Comparison of ENCODE assay signal across 24 cellular contexts in the genomic region with DNA sequence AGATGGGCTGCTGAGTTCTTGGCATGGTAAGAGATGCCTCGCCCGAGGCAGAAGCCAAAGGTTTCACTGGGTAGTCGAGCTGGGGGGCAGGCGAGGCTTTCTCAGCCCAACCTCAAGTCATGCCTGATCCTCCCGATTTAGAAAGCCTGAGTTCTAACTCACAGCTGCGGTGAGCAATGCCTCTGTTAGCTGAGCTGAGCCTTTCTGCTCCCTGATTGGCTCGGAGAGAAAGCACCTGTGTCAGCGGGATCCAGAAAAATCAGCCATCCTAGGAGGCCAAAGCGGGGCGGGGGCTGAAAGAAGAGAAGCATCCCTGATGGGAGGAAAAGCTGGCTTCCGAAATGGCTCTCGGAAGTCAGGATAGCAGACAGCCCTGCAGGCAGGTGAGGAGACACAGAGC. TPM values are rescaled to one million over a fixed set of nuclear protein-coding genes. Genes with fewer than 3 reads are reported as not detected.
DNase-seq lines count a peak whose midpoint lies in the region; ATAC-seq, FAIRE-seq and TF ChIP-seq lines count a peak whose summit lies in the region.
"Had no signal": no experiment of that assay in that cellular context is flagged by ENCODE, and none has a peak within 500 bp of the region (broad histone marks: within the 10 kb centered on the region; RNA-seq: fewer than 3 reads in every experiment).

No MANE protein-coding gene starts in this region.

- peaks cover 19% of the 10 kb centered on the region for H4K20me1 ChIP-seq in GM23338 (replicated peaks; ENCODE audit: insufficient read depth)
- peaks cover 0 to 6% of the 10 kb centered on the region in 2 experiments for H4K20me1 ChIP-seq in H1 (replicated peaks in 1 of 2; ENCODE audit: control insufficient read depth in 1 of 2, insufficient read depth in 2 of 2, low read length in 2 of 2)

- no peak overlapping the region for H4K5ac ChIP-seq in H1 (ENCODE audit: insufficient read length, low read depth, low read length)

- H2BK120ac ChIP-seq in H1 (replicated peaks; ENCODE audit: low read depth, low read length), result no peak overlapping the region

- POLR2A ChIA-PET in H1 (lab: Charles Lee; ENCODE audit: partially characterized antibody), result interaction anchor here (1.0 kb wide), 1 partner anchor 28 kb away, joined by 3 read pairs; no protein-coding TSS in a partner anchor
- POLR2A ChIA-PET in CD8-positive, alpha-beta memory T cell (lab: Charles Lee), result no interaction called here
- POLR2A ChIA-PET in CD8-positive, alpha-beta T cell (lab: Charles Lee), result no interaction called here

- no peak overlapping the region for H2BK12ac ChIP-seq in H1 (ENCODE audit: low read depth, low read length)

- TF ChIP-seq POLR2A in H1 (IDR thresholded peaks at IDR 0.05; ENCODE audit: control extremely low read depth in 1 of 2, low read depth in 2 of 2, low read length in 2 of 2) (no peak), upper lobe of left lung (IDR thresholded peaks at IDR 0.05) (no peak)

- FAIRE-seq in H1 (lab: Jason Lieb, UNC), result no peak
- FAIRE-seq: GM12891, GM19239 had no signal

- peaks cover 27% of the 10 kb centered on the region for H3K4me1 ChIP-seq in GM23338 (ENCODE audit: insufficient read depth)
- peaks cover 11 to 30% (median 15%) of the 10 kb centered on the region in 4 experiments for H3K4me1 ChIP-seq in H1 (replicated peaks in 1 of 4; ENCODE audit: control insufficient read depth in 3 of 4, insufficient read depth in 4 of 4, low read length in 3 of 4)
- no peaks in the 10 kb centered on the region for H3K4me1 ChIP-seq in CD8-positive, alpha-beta memory T cell (ENCODE audit: insufficient read depth, low read length)
- no peaks in the 10 kb centered on the region for H3K4me1 ChIP-seq in CD8-positive, alpha-beta T cell (ENCODE audit: insufficient read depth, low read length)
- H3K4me1 ChIP-seq in upper lobe of left lung, result no peaks in the 10 kb centered on the region
- H3K4me1 ChIP-seq: SJCRH30 had no signal

- no peak overlapping the region for H3K4ac ChIP-seq in H1 (replicated peaks; ENCODE audit: insufficient read length, low read depth, low read length)

- H3K27ac ChIP-seq in GM23338 (ENCODE audit: low read depth) (no peak overlapping the region), angular gyrus (ENCODE audit: low read depth, low read length) (peak overlapping the region; percentile 37), H1 (ENCODE audit: low read depth, low read length) (no peak overlapping the region), upper lobe of left lung (no peak overlapping the region)
- H3K27ac ChIP-seq in CD8-positive, alpha-beta memory T cell (ENCODE audit: low read depth, low read length), result no peak overlapping the region
- H3K27ac ChIP-seq in CD8-positive, alpha-beta T cell (ENCODE audit: low read depth, low read length), result no peak overlapping the region
- H3K27ac ChIP-seq: SJCRH30 had no signal

- peaks cover 2% of the 10 kb centered on the region; the same call in 1 of the 2 replicates for H3K23me2 ChIP-seq in H1 (ENCODE audit: low read depth, low read length)

- H3K4me3 ChIP-seq in GM23338 (no peak overlapping the region), H1 (ENCODE audit: extremely low read depth in 1 of 4, insufficient read depth in 2 of 4, low read depth in 3 of 4, low read length in 4 of 4) (no peak overlapping the region), upper lobe of left lung (no peak overlapping the region)
- H3K4me3 ChIP-seq in CD8-positive, alpha-beta memory T cell (ENCODE audit: low read length), result no peak overlapping the region
- no peak overlapping the region for H3K4me3 ChIP-seq in CD8-positive, alpha-beta T cell (ENCODE audit: low read depth, low read length)
- H3K4me3 ChIP-seq: SJCRH30 had no signal

- H3K36me3 Mint-ChIP-seq in GM23338 (ENCODE audit: low read depth) (no peaks in the 10 kb centered on the region), osteocyte (ENCODE audit: unreplicated experiment) (no peaks in the 10 kb centered on the region)
- no peaks in the 10 kb centered on the region for H3K36me3 Mint-ChIP-seq in CD8-positive, alpha-beta memory T cell
- H3K36me3 Mint-ChIP-seq in CD8-positive, alpha-beta T cell, result no peaks in the 10 kb centered on the region

- TF ChIP-seq RAD21 in H1 (IDR thresholded peaks at IDR 0.05 in 1 of 2, conservative IDR thresholded peaks at IDR 0.05 in 1 of 2; ENCODE audit: low read depth in 2 of 2, low read length in 2 of 2), result no peak

- H2AK5ac ChIP-seq in H1 (ENCODE audit: low read depth, low read length), result no peak overlapping the region

- peak overlapping the region; percentile 93; the same call in 1 of the 2 replicates for H2BK15ac ChIP-seq in H1 (ENCODE audit: low read length)

- H4K8ac ChIP-seq in H1 (ENCODE audit: extremely low read depth, insufficient read depth, low read length), result no peak overlapping the region

- TF ChIP-seq EP300 in H1 (IDR thresholded peaks at IDR 0.05; ENCODE audit: borderline replicate concordance in 1 of 2, low read depth in 2 of 2, low read length in 2 of 2) (no peak; a peak in 1 of 3 replicates), upper lobe of left lung (IDR thresholded peaks at IDR 0.05) (no peak)

- H2AFZ ChIP-seq in GM23338 (no peak overlapping the region), H1 (ENCODE audit: low read length) (no peak overlapping the region)

- H3K4me2 ChIP-seq in GM23338 (peak overlapping the region; percentile 64), H1 (ENCODE audit: insufficient read depth in 1 of 2, low read depth in 2 of 2, low read length in 2 of 2) (peak overlapping the region in 1 of 2 experiments; percentile 54; a peak in 3 of 4 replicates)

- H3K79me2 ChIP-seq in GM23338 (replicated peaks; ENCODE audit: insufficient read depth) (no peaks in the 10 kb centered on the region), H1 (ENCODE audit: control insufficient read depth in 1 of 2, insufficient read depth in 2 of 2, low read length in 2 of 2) (no peaks in the 10 kb centered on the region; a peak in 1 of 4 replicates)

- H3K4me1 Mint-ChIP-seq in GM23338 (peaks cover 42% of the 10 kb centered on the region), osteocyte (ENCODE audit: unreplicated experiment) (no peaks in the 10 kb centered on the region)
- no peaks in the 10 kb centered on the region for H3K4me1 Mint-ChIP-seq in CD8-positive, alpha-beta memory T cell
- H3K4me1 Mint-ChIP-seq in CD8-positive, alpha-beta T cell (ENCODE audit: low read depth), result no peaks in the 10 kb centered on the region
- H3K4me1 Mint-ChIP-seq: B cell, IgD-negative memory B cell had no signal

- H3K79me1 ChIP-seq in H1 (ENCODE audit: low read depth, low read length), result no peaks in the 10 kb centered on the region

- H2BK5ac ChIP-seq in H1 (ENCODE audit: low read depth, low read length), result no peak overlapping the region

- no peaks in the 10 kb centered on the region for H3K36me3 ChIP-seq in GM23338 (ENCODE audit: insufficient read depth)
- no peaks in the 10 kb centered on the region for H3K36me3 ChIP-seq in H1 (ENCODE audit: control insufficient read depth in 2 of 4, insufficient read depth in 4 of 4, low read length in 3 of 4)
- no peaks in the 10 kb centered on the region for H3K36me3 ChIP-seq in CD8-positive, alpha-beta memory T cell (ENCODE audit: insufficient read depth, low read length)
- no peaks in the 10 kb centered on the region for H3K36me3 ChIP-seq in CD8-positive, alpha-beta T cell (ENCODE audit: insufficient read depth, low read length)
- no peaks in the 10 kb centered on the region for H3K36me3 ChIP-seq in upper lobe of left lung
- H3K36me3 ChIP-seq: SJCRH30 had no signal

- no peak overlapping the region for H3K14ac ChIP-seq in H1 (ENCODE audit: insufficient read length)

- CTCF ChIA-PET in H1 (lab: Charles Lee; ENCODE audit: partially characterized antibody), result interaction anchor here (0.6 to 1.0 kb wide), 2 partner anchors 70 to 1544 kb away, joined by 3 read pairs; no protein-coding TSS in a partner anchor
- CTCF ChIA-PET in CD8-positive, alpha-beta memory T cell (lab: Charles Lee), result no interaction called here
- CTCF ChIA-PET in CD8-positive, alpha-beta T cell (lab: Charles Lee), result no interaction called here

- H3K27me3 Mint-ChIP-seq in GM23338 (ENCODE audit: insufficient read depth, low read depth, poor library complexity) (peaks cover 20% of the 10 kb centered on the region), osteocyte (ENCODE audit: unreplicated experiment) (no peaks in the 10 kb centered on the region)
- H3K27me3 Mint-ChIP-seq in CD8-positive, alpha-beta memory T cell, result peaks cover 16 to 36% of the 10 kb centered on the region in 2 donors
- peaks cover 39% of the 10 kb centered on the region for H3K27me3 Mint-ChIP-seq in CD8-positive, alpha-beta T cell (ENCODE audit: low read depth)

- TF ChIP-seq CTCF in GM23338 (conservative IDR thresholded peaks at IDR 0.05; ENCODE audit: low read depth in 2 of 2), result no peak
- TF ChIP-seq CTCF in H1 (IDR thresholded peaks at IDR 0.05; ENCODE audit: control extremely low read depth in 1 of 3, insufficient read depth in 1 of 3, low read depth in 1 of 3, low read length in 3 of 3), result no peak
- no peak for TF ChIP-seq CTCF in CD8-positive, alpha-beta T cell (IDR thresholded peaks at IDR 0.05)
- no peak for TF ChIP-seq CTCF in osteocyte (IDR thresholded peaks at IDR 0.05)
- TF ChIP-seq CTCF in upper lobe of left lung (IDR thresholded peaks at IDR 0.05), result no peak

- H3K27me3 ChIP-seq in GM23338 (ENCODE audit: insufficient read depth), result no peaks in the 10 kb centered on the region
- H3K27me3 ChIP-seq in H1 (replicated peaks in 1 of 4; ENCODE audit: control insufficient read depth in 3 of 4, extremely low read depth in 1 of 4, insufficient read depth in 3 of 4, low read length in 3 of 4), result no peaks in the 10 kb centered on the region
- H3K27me3 ChIP-seq in CD8-positive, alpha-beta memory T cell (ENCODE audit: insufficient read depth, low read length, poor library complexity, severe bottlenecking), result no peaks in the 10 kb centered on the region
- peaks cover 3% of the 10 kb centered on the region for H3K27me3 ChIP-seq in CD8-positive, alpha-beta T cell (ENCODE audit: insufficient read depth, low read length)
- no peaks in the 10 kb centered on the region for H3K27me3 ChIP-seq in upper lobe of left lung

- H3K9me3 ChIP-seq in H1 (ENCODE audit: insufficient read depth in 2 of 2, low read depth in 1 of 2, low read length in 1 of 2) (no peaks in the 10 kb centered on the region), upper lobe of left lung (no peaks in the 10 kb centered on the region)
- no peaks in the 10 kb centered on the region for H3K9me3 ChIP-seq in CD8-positive, alpha-beta memory T cell (ENCODE audit: low read length)
- H3K9me3 ChIP-seq in CD8-positive, alpha-beta T cell (ENCODE audit: low read length), result no peaks in the 10 kb centered on the region
- H3K9me3 ChIP-seq: SJCRH30 had no signal

- intact Hi-C loops in CD8-positive, alpha-beta T cell (cut with DNase I, micrococcal nuclease), result no loop called here

- ATAC-seq in GM23338, result peak; percentile 56
- ATAC-seq in CD8-positive, alpha-beta T cell, result no peak
- ATAC-seq in upper lobe of left lung (ENCODE audit: low FRiP score in 2 of 2), result no peak
- ATAC-seq: HCT116 had no signal

- H4K91ac ChIP-seq in H1 (replicated peaks; ENCODE audit: insufficient read length, low read length), result no peak overlapping the region

- H3K9me3 Mint-ChIP-seq in GM23338, result no peaks in the 10 kb centered on the region; the same call in 2 of the 3 replicates
- peaks cover 0 to 3% (median 0%) of the 10 kb centered on the region in 5 donors for H3K9me3 Mint-ChIP-seq in CD8-positive, alpha-beta memory T cell
- H3K9me3 Mint-ChIP-seq in CD8-positive, alpha-beta T cell, result no peaks in the 10 kb centered on the region
- no peaks in the 10 kb centered on the region for H3K9me3 Mint-ChIP-seq in osteocyte (ENCODE audit: unreplicated experiment)

- H3K23ac ChIP-seq in H1 (ENCODE audit: insufficient read length), result no peak overlapping the region

- WGBS in H1 (ENCODE audit: extremely low coverage in 1 of 2, insufficient coverage in 1 of 2, insufficient read length in 1 of 2, insufficient replicate concordance in 2 of 2, low coverage in 1 of 2, low lambda C conversion rate in 2 of 2, missing lambda C conversion rate in 1 of 2), 2 experiments, result 47% methylated on average over 12 of the region's 12 CpGs; no CpG with 5 or more reads in 1 of the 2 experiments
- 66 to 72% methylated on average over 9 to 12 of the region's 12 CpGs for WGBS in upper lobe of left lung, 2 donors

- H3K27ac Mint-ChIP-seq in GM23338 (no peak overlapping the region; the same call in 1 of the 2 replicates), osteocyte (ENCODE audit: unreplicated experiment) (no peak overlapping the region)
- H3K27ac Mint-ChIP-seq in CD8-positive, alpha-beta memory T cell, result no peak overlapping the region
- H3K27ac Mint-ChIP-seq in CD8-positive, alpha-beta T cell, result no peak overlapping the region
- H3K27ac Mint-ChIP-seq: B cell had no signal

- H3K4me3 Mint-ChIP-seq in GM23338, result peak overlapping the region; percentile 9; the same call in 1 of the 3 replicates
- no peak overlapping the region for H3K4me3 Mint-ChIP-seq in CD8-positive, alpha-beta memory T cell
- H3K4me3 Mint-ChIP-seq in CD8-positive, alpha-beta T cell, result no peak overlapping the region
- H3K4me3 Mint-ChIP-seq in osteocyte (ENCODE audit: unreplicated experiment), result no peak overlapping the region
- H3K4me3 Mint-ChIP-seq: B cell; CD4-positive, CD25-positive, alpha-beta regulatory T cell had no signal

- H3K9me2 ChIP-seq in GM23338 (ENCODE audit: insufficient read depth), result 0 out of 2 replicates have a peak, but pooled peaks cover 2% of the 10 kb centered on the region

- H3K56ac ChIP-seq in H1 (replicated peaks; ENCODE audit: insufficient read length, low read depth, low read length), result no peak overlapping the region

- peak; percentile 71 for DNase-seq in GM23338 (ENCODE audit: low spot score)
- peak in 1 of 2 experiments; percentile 59 for DNase-seq in H1 (ENCODE audit: low read depth in 1 of 2, low spot score in 2 of 2)
- peak; percentile 51 for DNase-seq in middle frontal gyrus (ENCODE audit: extremely low spot score, low spot score)
- DNase-seq in CD8-positive, alpha-beta memory T cell, result no peak
- DNase-seq in CD8-positive, alpha-beta T cell, result no peak
- no peak for DNase-seq in osteocyte (ENCODE audit: extremely low spot score, unreplicated experiment)
- no peak for DNase-seq in upper lobe of left lung
- DNase-seq: Calu3; CD4-positive, CD25-positive, alpha-beta regulatory T cell; EL; Karpas-422; NCI-H1048; NCI-H1436; NCI-H2029 treated with DMSO at 0.1 percent for 48 hours; NCI-H2227 treated with DMSO at 0.1 percent for 48 hours; NCI-H524 treated with DMSO at 0.1 percent for 48 hours; SJCRH30 had no signal

- peak overlapping the region; percentile 4; the same call in 1 of the 2 replicates for H3K18ac ChIP-seq in H1 (ENCODE audit: extremely low read depth, low read length)

- H3F3A ChIP-seq in GM23338 (replicated peaks; ENCODE audit: low read depth), result peaks cover 14% of the 10 kb centered on the region; the same call in 1 of the 2 replicates

- H2BK20ac ChIP-seq in H1 (ENCODE audit: low read length), result no peak overlapping the region

- H3K9ac ChIP-seq in H1 (replicated peaks in 1 of 4; ENCODE audit: extremely low read depth in 1 of 4, low read depth in 3 of 4, low read length in 3 of 4), result no peak overlapping the region

RNA-seq across cellular contexts. Expression of gene CACNA1A, which starts 44.7 kb away (rescaled TPM):
- 17.8 and 20.3 TPM in 2 replicates for total RNA-seq in GM23338 (2014; rRNA removed; shearing (Covaris generic))
- polyA plus RNA-seq in GM23338 (2016; fragmentation: Nextera tagmentation; extraction: Ambion mirVana), result 6.8 and 7.4 TPM in 2 replicates
- 25.3 and 25.7 TPM in 2 replicates for total RNA-seq in H1 (2021; fragmentation: NEBNext Ultra II Directional; extraction: Animal tissue kit (Norgen Biotek cat#: 25700))
- polyA plus RNA-seq in H1 (2011; rRNA removed), result 10.7 and 12.8 TPM in 2 replicates
- polyA plus RNA-seq in H1 (2011; cell fraction: cytosol; rRNA removed), result 9.8 TPM
- 46.3 TPM for polyA plus RNA-seq in H1 (2011; cell fraction: nucleus; rRNA removed)
- polyA plus RNA-seq in H1 (2012, experiment 1 of 2), result 20.3 to 23.5 TPM (median 23.0 TPM) in 4 replicates
- 6.8 TPM for polyA plus RNA-seq in H1 (2012, experiment 2 of 2)
- polyA plus RNA-seq in H1 (2013, experiment 1 of 2), result 13.1 TPM
- polyA plus RNA-seq in H1 (2013, experiment 2 of 2), result 10.4 TPM
- 44.2 and 51.2 TPM in 2 replicates for polyA minus RNA-seq in H1 (2011; rRNA and poly(A)+ RNA removed)
- polyA minus RNA-seq in H1 (2011; cell fraction: cytosol; rRNA and poly(A)+ RNA removed), result 16.4 TPM
- 71.1 TPM for polyA minus RNA-seq in H1 (2011; cell fraction: nucleus; rRNA and poly(A)+ RNA removed)
- total RNA-seq in CD8-positive, alpha-beta memory T cell, result under 1 TPM; 0.20 to 0.42 TPM
- not detected for polyA plus RNA-seq in CD8-positive, alpha-beta memory T cell
- total RNA-seq in CD8-positive, alpha-beta T cell, result under 1 TPM in 1 of 2 experiments, not detected in 1; 0.08 TPM
- 2.2 and 2.3 TPM in 2 replicates for total RNA-seq in osteocyte
- total RNA-seq in upper lobe of left lung, result under 1 TPM in 5 of 6 donors, not detected in 1; 0.29 to 0.69 (median 0.67) TPM
- total RNA-seq: MCF 10A had no signal

Comparison
In these comparisons a context has a peak if more than half of its experiments do, and no peak if none do; other contexts are left out.
1. DNase-seq: peak in GM23338 (single experiment) and middle frontal gyrus (single experiment); none in CD8-positive, alpha-beta memory T cell (0 of 5), CD8-positive, alpha-beta T cell (0 of 7), osteocyte (single experiment) and upper lobe of left lung (0 of 2).